In the genomic region with DNA sequence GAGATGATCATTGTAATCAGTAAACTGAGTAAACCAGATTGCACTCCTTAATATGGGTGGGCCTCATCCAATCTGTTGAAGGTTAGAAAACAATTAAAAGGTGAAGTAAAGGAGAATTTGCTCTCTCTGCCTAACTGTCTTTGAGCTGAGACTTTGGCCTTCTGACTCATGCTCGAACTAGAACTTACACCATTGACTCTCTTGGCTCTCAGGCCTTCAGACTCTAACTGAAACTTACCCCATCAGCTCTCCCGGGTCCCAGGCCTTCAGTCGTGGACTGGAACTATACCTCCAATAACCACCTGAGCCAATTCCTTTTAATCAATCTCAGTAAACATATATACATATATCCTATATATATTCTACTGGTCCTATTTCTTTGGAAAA, we compare ENCODE assay signal across 31 cellular contexts.
"Had no signal": no experiment of that assay in that cellular context is flagged by ENCODE, and none has a peak within 500 bp of the region (broad histone marks: within the 10 kb centered on the region; RNA-seq: fewer than 3 reads in every experiment).

No MANE protein-coding gene starts in this region.

- H3K36me3 Mint-ChIP-seq: activated naive CD4-positive, alpha-beta T cell treated with anti-CD3 and anti-CD28 coated beads, Interleukin-2, amount 10 ng/mL, durations not matched to agents 7 days and 5 days; activated naive CD8-positive, alpha-beta T cell; brain had no signal

- H3K4me3 Mint-ChIP-seq: activated CD4-positive, alpha-beta T cell treated with anti-CD3 and anti-CD28 coated beads for 36 hours; activated CD4-positive, alpha-beta T cell treated with anti-CD3 and anti-CD28 coated beads, Interleukin-2, amount 10 ng/mL, durations not matched to agents 7 days and 5 days; activated CD8-positive, alpha-beta T cell treated with anti-CD3 and anti-CD28 coated beads, Interleukin-2, amount 10 ng/mL, durations not matched to agents 7 days and 5 days; activated naive CD4-positive, alpha-beta T cell treated with anti-CD3 and anti-CD28 coated beads, Interleukin-2, amount 10 ng/mL, durations not matched to agents 7 days and 5 days; activated naive CD8-positive, alpha-beta T cell; activated naive CD8-positive, alpha-beta T cell treated with anti-CD3 and anti-CD28 coated beads, Interleukin-2, amount 50 U/mL, for 24 hours; activated T-cell treated with anti-CD3 and anti-CD28 coated beads, Interleukin-2, amount 50 U/mL, for 24 hours; brain; IgD-negative memory B cell; T-helper 1 cell treated with Interleukin-12 subunit alpha and Interleukin-12 subunit beta and Interleukin-4 antibody, amounts not matched to agents 30 μg/mL and 1 μg/mL, for 36 hours; T-helper 2 cell treated with Interferon-gamma antibody and Interleukin-4, amounts not matched to agents 5 μg/mL and 100 μg/mL, for 36 hours; WTC11 had no signal

- H3K4me1 Mint-ChIP-seq: activated CD4-positive, alpha-beta T cell treated with anti-CD3 and anti-CD28 coated beads for 36 hours; activated CD4-positive, alpha-beta T cell treated with anti-CD3 and anti-CD28 coated beads, Interleukin-2, amount 10 ng/mL, durations not matched to agents 7 days and 5 days; activated naive CD4-positive, alpha-beta T cell treated with anti-CD3 and anti-CD28 coated beads, Interleukin-2, amount 10 ng/mL, durations not matched to agents 7 days and 5 days; activated naive CD8-positive, alpha-beta T cell treated with anti-CD3 and anti-CD28 coated beads, Interleukin-2, amount 50 U/mL, for 24 hours had no signal

- H3K9me3 Mint-ChIP-seq: activated CD4-positive, alpha-beta T cell treated with anti-CD3 and anti-CD28 coated beads, Interleukin-2, amount 10 ng/mL, durations not matched to agents 7 days and 5 days; activated naive CD4-positive, alpha-beta T cell treated with anti-CD3 and anti-CD28 coated beads, Interleukin-2, amount 10 ng/mL, durations not matched to agents 7 days and 5 days; activated naive CD8-positive, alpha-beta T cell treated with anti-CD3 and anti-CD28 coated beads, Interleukin-2, amount 50 U/mL, for 24 hours; activated T-cell treated with anti-CD3 and anti-CD28 coated beads, Interleukin-2, amount 50 U/mL, for 24 hours; IgD-negative memory B cell; T-helper 1 cell treated with Interleukin-12 subunit alpha and Interleukin-12 subunit beta and Interleukin-4 antibody, amounts not matched to agents 30 μg/mL and 1 μg/mL, for 36 hours; T-helper 2 cell treated with Interferon-gamma antibody and Interleukin-4, amounts not matched to agents 5 μg/mL and 100 μg/mL, for 36 hours had no signal

- DNase-seq: activated CD4-positive, alpha-beta T cell treated with anti-CD3 and anti-CD28 coated beads for 36 hours; activated CD4-positive, alpha-beta T cell treated with anti-CD3 and anti-CD28 coated beads, Interleukin-2, amount 10 ng/mL, durations not matched to agents 7 days and 5 days; activated CD4-positive, alpha-beta T cell treated with anti-CD3 and anti-CD28 coated beads, Interleukin-2, amount 50 U/mL, for 48 hours; activated CD8-positive, alpha-beta T cell treated with anti-CD3 and anti-CD28 coated beads, Interleukin-2, amount 10 ng/mL, durations not matched to agents 7 days and 5 days; activated gamma-delta T cell treated with Interleukin-2 at 50 U/mL for 16 hours; activated naive CD4-positive, alpha-beta T cell treated with anti-CD3 and anti-CD28 coated beads, Interleukin-2, amount 10 ng/mL, durations not matched to agents 7 days and 5 days; activated naive CD8-positive, alpha-beta T cell treated with anti-CD3 and anti-CD28 coated beads, Interleukin-2, amount 50 U/mL, for 24 hours; activated T-cell treated with anti-CD3 and anti-CD28 coated beads, Interleukin-2, amount 50 U/mL, for 24 hours; Karpas-422; KBM-7; MG63; NCI-H1092 treated with DMSO at 0.1 percent for 48 hours; NCI-H1417; NCI-H146; NCI-H187; NCI-H2029 treated with DMSO at 0.1 percent for 48 hours; NCI-H2107; NCI-H2171; NCI-H446 treated with DMSO at 0.1 percent for 48 hours; NCI-H524; NCI-H82; RPMI8226; SHP77 treated with DMSO at 0.1 percent for 48 hours; SK-N-SH had no signal

- H3K27ac Mint-ChIP-seq: activated CD4-positive, alpha-beta T cell treated with anti-CD3 and anti-CD28 coated beads for 36 hours; activated CD4-positive, alpha-beta T cell treated with anti-CD3 and anti-CD28 coated beads, Interleukin-2, amount 10 ng/mL, durations not matched to agents 7 days and 5 days; activated CD8-positive, alpha-beta T cell treated with anti-CD3 and anti-CD28 coated beads, Interleukin-2, amount 10 ng/mL, durations not matched to agents 7 days and 5 days; activated naive CD4-positive, alpha-beta T cell treated with anti-CD3 and anti-CD28 coated beads, Interleukin-2, amount 10 ng/mL, durations not matched to agents 7 days and 5 days; activated naive CD8-positive, alpha-beta T cell; activated naive CD8-positive, alpha-beta T cell treated with anti-CD3 and anti-CD28 coated beads, Interleukin-2, amount 50 U/mL, for 24 hours; activated T-cell treated with anti-CD3 and anti-CD28 coated beads, Interleukin-2, amount 50 U/mL, for 24 hours; IgD-negative memory B cell; T-helper 1 cell treated with Interleukin-12 subunit alpha and Interleukin-12 subunit beta and Interleukin-4 antibody, amounts not matched to agents 30 μg/mL and 1 μg/mL, for 36 hours; T-helper 2 cell treated with Interferon-gamma antibody and Interleukin-4, amounts not matched to agents 5 μg/mL and 100 μg/mL, for 36 hours; WTC11 had no signal

- H3K27me3 Mint-ChIP-seq: activated CD4-positive, alpha-beta T cell treated with anti-CD3 and anti-CD28 coated beads, Interleukin-2, amount 10 ng/mL, durations not matched to agents 7 days and 5 days; activated naive CD4-positive, alpha-beta T cell treated with anti-CD3 and anti-CD28 coated beads, Interleukin-2, amount 10 ng/mL, durations not matched to agents 7 days and 5 days had no signal

- ATAC-seq: activated CD4-positive, alpha-beta T cell treated with anti-CD3 and anti-CD28 coated beads for 36 hours; activated CD4-positive, CD25-positive, alpha-beta regulatory T cell treated with anti-CD3 and anti-CD28 coated beads, Interleukin-2, amount 50 U/mL, for 24 hours; activated CD8-positive, alpha-beta T cell treated with anti-CD3 and anti-CD28 coated beads, Interleukin-2, amount 10 ng/mL, durations not matched to agents 7 days and 5 days; activated naive CD8-positive, alpha-beta T cell treated with anti-CD3 and anti-CD28 coated beads, Interleukin-2, amount 50 U/mL, for 24 hours; WTC11 had no signal
